In genomic region chr16:81780350-81780749, GRCh38 we compare ENCODE assay signal across 10 cellular contexts. TPM values are rescaled to one million over a fixed set of nuclear protein-coding genes. Genes with fewer than 3 reads are reported as not detected.
A peak's percentile ranks its signal among the peaks of the same experiment; 100 is the strongest.
DNase-seq lines count a peak whose midpoint lies in the region; ATAC-seq, FAIRE-seq and TF ChIP-seq lines count a peak whose summit lies in the region.
"Had no signal": no experiment of that assay in that cellular context is flagged by ENCODE, and none has a peak within 500 bp of the region (broad histone marks: within the 10 kb centered on the region; RNA-seq: fewer than 3 reads in every experiment).

No MANE protein-coding gene starts in this region.

- no peak overlapping the region for H3K4me3 ChIP-seq in AG04450 (ENCODE audit: low read depth, low read length)

- H3K36me3 Mint-ChIP-seq in activated naive CD8-positive, alpha-beta T cell treated with anti-CD3 and anti-CD28 coated beads for 36 hours = no peaks in the 10 kb centered on the region
- H3K36me3 Mint-ChIP-seq in naive B cell = peaks cover 5 to 6% of the 10 kb centered on the region in 2 donors

- CTCF ChIA-PET in AG04450 (lab: Charles Lee) = no interaction called here

- TF ChIP-seq CTCF in AG04450 (IDR thresholded peaks at IDR 0.05; ENCODE audit: low read depth, low read length) = no peak

- H3K9me3 ChIP-seq in AG04450 (ENCODE audit: control insufficient read depth, insufficient read depth, low read length) = no peaks in the 10 kb centered on the region

- H3K4me3 Mint-ChIP-seq in activated naive CD8-positive, alpha-beta T cell treated with anti-CD3 and anti-CD28 coated beads for 36 hours = peak overlapping the region; percentile 80
- H3K4me3 Mint-ChIP-seq in naive B cell = peak overlapping the region; percentile 97 to 99 (median 98)

- no peaks in the 10 kb centered on the region for H3K9me3 Mint-ChIP-seq in activated naive CD8-positive, alpha-beta T cell treated with anti-CD3 and anti-CD28 coated beads for 36 hours
- no peaks in the 10 kb centered on the region for H3K9me3 Mint-ChIP-seq in naive B cell

- peak overlapping the region; percentile 2 for H3K27ac ChIP-seq in AG04450 (ENCODE audit: low read depth, low read length)

- peaks cover 61% of the 10 kb centered on the region for H3K27me3 Mint-ChIP-seq in activated naive CD8-positive, alpha-beta T cell treated with anti-CD3 and anti-CD28 coated beads for 36 hours
- no peaks in the 10 kb centered on the region for H3K27me3 Mint-ChIP-seq in naive B cell

- DNase-seq in AG04450 (ENCODE audit: low read depth, low spot score) (no peak), GM18507 (ENCODE audit: extremely low spot score, insufficient read length, low read depth) (no peak), naive B cell (peak; percentile 39), NCI-H345 (lab: John Stamatoyannopoulos, UW) (no peak)
- no peak for DNase-seq in activated naive CD8-positive, alpha-beta T cell treated with anti-CD3 and anti-CD28 coated beads for 36 hours
- DNase-seq in stimulated activated CD4-positive, alpha-beta T cell treated with anti-CD3 and anti-CD28 coated beads, Interleukin-2, amount 100 ng/mL, for 24 hours = no peak
- DNase-seq: NCI-H2171 treated with DMSO at 0.1 percent for 48 hours; stimulated activated naive CD4-positive, alpha-beta T cell treated with Interleukin-2 at 50 U/mL for 16 hours had no signal

- peak; percentile 46 for FAIRE-seq in GM18507 (lab: Jason Lieb, UNC)

- POLR2A ChIA-PET in AG04450 (lab: Yijun Ruan, JAX) = no interaction called here

- peaks cover 22% of the 10 kb centered on the region for H3K27me3 ChIP-seq in AG04450 (ENCODE audit: control insufficient read depth, insufficient read depth, low read length)

- H3K27ac Mint-ChIP-seq in activated naive CD8-positive, alpha-beta T cell treated with anti-CD3 and anti-CD28 coated beads for 36 hours = no peak overlapping the region
- peak overlapping the region; percentile 79 to 99 (median 97) for H3K27ac Mint-ChIP-seq in naive B cell

- peaks cover 7% of the 10 kb centered on the region for H3K4me1 Mint-ChIP-seq in activated naive CD8-positive, alpha-beta T cell treated with anti-CD3 and anti-CD28 coated beads for 36 hours
- peaks cover 77 to 83% (median 81%) of the 10 kb centered on the region in 3 donors for H3K4me1 Mint-ChIP-seq in naive B cell

- peak; percentile 10 to 11 for ATAC-seq in naive B cell (ENCODE audit: low read depth in 2 of 2)
- no peak for ATAC-seq in HG03045 (IDR thresholded peaks at IDR 0.05; ENCODE audit: unreplicated experiment)
- ATAC-seq in GM21528 (IDR thresholded peaks at IDR 0.05; ENCODE audit: low FRiP score, unreplicated experiment) = no peak

RNA-seq across cellular contexts. Expression of gene PLCG2, which starts 1.3 kb away (rescaled TPM):
- 0.07 and 0.16 TPM in 2 replicates for polyA plus RNA-seq in AG04450 (2011; rRNA removed)
- polyA minus RNA-seq in AG04450 (2011; rRNA and poly(A)+ RNA removed) = 0.30 and 0.74 TPM in 2 replicates
- 1 to 10 TPM; 7.7 to 8.1 TPM for total RNA-seq in activated naive CD8-positive, alpha-beta T cell treated with anti-CD3 and anti-CD28 coated beads for 36 hours
- polyA plus RNA-seq in naive B cell (ENCODE audit: low read depth in 6 of 6) = 100 to 1,000 TPM in 2 of 6 donors, 10 to 100 TPM in 4; 65.1 to 119 (median 92.5) TPM

Comparison
In these comparisons a context has a peak if more than half of its experiments do, and no peak if none do; other contexts are left out.
1. ATAC-seq: peak in naive B cell (2 of 2); none in HG03045 (single experiment) and GM21528 (single experiment).
2. RNA of gene PLCG2, which starts 1.3 kb away (polyA plus RNA-seq): 65.1 to 119 TPM in naive B cell; 0.07 to 0.16 TPM in AG04450; every median in the first group is over 10 times any median in the second.